ENCODE assay signal across 1 cellular context in the genomic region with DNA sequence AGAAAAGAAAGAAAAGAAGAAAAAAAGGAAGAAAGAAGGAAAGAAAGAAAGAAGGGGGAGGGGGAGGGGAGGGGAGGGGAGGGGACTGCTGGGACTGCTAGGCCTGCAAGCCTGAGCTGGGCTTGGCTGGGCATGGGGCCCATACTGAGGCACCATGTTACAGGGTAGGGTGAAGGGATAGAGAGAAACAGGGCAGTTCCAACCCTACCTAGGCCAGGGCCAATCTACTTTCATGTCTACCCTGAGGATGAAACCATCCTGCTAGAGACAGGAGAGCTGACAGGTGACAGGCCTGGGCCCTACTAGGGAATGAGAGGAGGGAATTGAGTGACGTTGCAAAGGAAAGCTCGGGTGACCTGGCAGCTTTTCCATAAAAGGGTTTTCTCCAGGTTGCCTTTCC.
TF ChIP-seq lines count a peak whose summit lies in the region.

No MANE protein-coding gene starts in this region.

TF ChIP-seq in A549, 52 proteins besides CTCF, POLR2A, EP300 and RAD21:
- no peak for TF ChIP-seq JUNB (IDR thresholded peaks at IDR 0.05)
- TF ChIP-seq BHLHE40 (IDR thresholded peaks at IDR 0.05; ENCODE audit: low read depth, low read length) = no peak
- TF ChIP-seq, protein P1, sequence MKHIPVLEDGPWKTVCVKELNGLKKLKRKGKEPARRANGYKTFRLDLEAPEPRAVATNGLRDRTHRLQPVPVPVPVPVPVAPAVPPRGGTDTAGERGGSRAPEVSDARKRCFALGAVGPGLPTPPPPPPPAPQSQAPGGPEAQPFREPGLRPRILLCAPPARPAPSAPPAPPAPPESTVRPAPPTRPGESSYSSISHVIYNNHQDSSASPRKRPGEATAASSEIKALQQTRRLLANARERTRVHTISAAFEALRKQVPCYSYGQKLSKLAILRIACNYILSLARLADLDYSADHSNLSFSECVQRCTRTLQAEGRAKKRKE (CRISPR knock-in tag; IDR thresholded peaks at IDR 0.05; ENCODE audit: low read depth) = no peak
- no peak for TF ChIP-seq ZSCAN20 (CRISPR knock-in tag; IDR thresholded peaks at IDR 0.05)
- no peak for TF ChIP-seq FOSL2 (IDR thresholded peaks at IDR 0.05)
- TF ChIP-seq FOSL2 (CRISPR knock-in tag; IDR thresholded peaks at IDR 0.05) = no peak
- TF ChIP-seq, protein P2, sequence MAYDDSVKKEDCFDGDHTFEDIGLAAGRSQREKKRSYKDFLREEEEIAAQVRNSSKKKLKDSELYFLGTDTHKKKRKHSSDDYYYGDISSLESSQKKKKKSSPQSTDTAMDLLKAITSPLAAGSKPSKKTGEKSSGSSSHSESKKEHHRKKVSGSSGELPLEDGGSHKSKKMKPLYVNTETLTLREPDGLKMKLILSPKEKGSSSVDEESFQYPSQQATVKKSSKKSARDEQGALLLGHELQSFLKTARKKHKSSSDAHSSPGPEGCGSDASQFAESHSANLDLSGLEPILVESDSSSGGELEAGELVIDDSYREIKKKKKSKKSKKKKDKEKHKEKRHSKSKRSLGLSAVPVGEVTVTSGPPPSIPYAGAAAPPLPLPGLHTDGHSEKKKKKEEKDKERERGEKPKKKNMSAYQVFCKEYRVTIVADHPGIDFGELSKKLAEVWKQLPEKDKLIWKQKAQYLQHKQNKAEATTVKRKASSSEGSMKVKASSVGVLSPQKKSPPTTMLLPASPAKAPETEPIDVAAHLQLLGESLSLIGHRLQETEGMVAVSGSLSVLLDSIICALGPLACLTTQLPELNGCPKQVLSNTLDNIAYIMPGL (CRISPR knock-in tag; IDR thresholded peaks at IDR 0.05; ENCODE audit: borderline replicate concordance) = no peak
- no peak for TF ChIP-seq FOXS1 (CRISPR knock-in tag; IDR thresholded peaks at IDR 0.05)
- TF ChIP-seq POLR2AphosphoS2 (conservative IDR thresholded peaks at IDR 0.05; ENCODE audit: low read length) = no peak
- no peak for TF ChIP-seq NFE2L2 (conservative IDR thresholded peaks at IDR 0.05; ENCODE audit: low read length)
- no peak for TF ChIP-seq ZFP36 (IDR thresholded peaks at IDR 0.05; ENCODE audit: borderline replicate concordance, partially characterized antibody)
- TF ChIP-seq FOSB (CRISPR knock-in tag; IDR thresholded peaks at IDR 0.05) = no peak
- no peak for TF ChIP-seq MAFK (IDR thresholded peaks at IDR 0.05; ENCODE audit: partially characterized antibody)
- TF ChIP-seq, protein P3, sequence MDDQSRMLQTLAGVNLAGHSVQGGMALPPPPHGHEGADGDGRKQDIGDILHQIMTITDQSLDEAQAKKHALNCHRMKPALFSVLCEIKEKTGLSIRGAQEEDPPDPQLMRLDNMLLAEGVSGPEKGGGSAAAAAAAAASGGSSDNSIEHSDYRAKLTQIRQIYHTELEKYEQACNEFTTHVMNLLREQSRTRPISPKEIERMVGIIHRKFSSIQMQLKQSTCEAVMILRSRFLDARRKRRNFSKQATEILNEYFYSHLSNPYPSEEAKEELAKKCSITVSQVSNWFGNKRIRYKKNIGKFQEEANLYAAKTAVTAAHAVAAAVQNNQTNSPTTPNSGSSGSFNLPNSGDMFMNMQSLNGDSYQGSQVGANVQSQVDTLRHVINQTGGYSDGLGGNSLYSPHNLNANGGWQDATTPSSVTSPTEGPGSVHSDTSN (IDR thresholded peaks at IDR 0.05) = no peak
- no peak for TF ChIP-seq RARB (CRISPR knock-in tag; IDR thresholded peaks at IDR 0.05)
- no peak for TF ChIP-seq KDM1A (IDR thresholded peaks at IDR 0.05; ENCODE audit: low read depth)
- no peak for TF ChIP-seq CBX8 (IDR thresholded peaks at IDR 0.05)
- no peak for TF ChIP-seq RFX5 (IDR thresholded peaks at IDR 0.05)
- no peak for TF ChIP-seq CBX2 (IDR thresholded peaks at IDR 0.05; ENCODE audit: borderline replicate concordance, low read depth)
- no peak for TF ChIP-seq HOXB5 (CRISPR knock-in tag; IDR thresholded peaks at IDR 0.05)
- no peak for TF ChIP-seq TP53 (CRISPR knock-in tag; IDR thresholded peaks at IDR 0.05)
TF ChIP-seq in A549: peak in this region for 0.
